Comparison of ENCODE assay signal across 1 cellular context in the genomic region with DNA sequence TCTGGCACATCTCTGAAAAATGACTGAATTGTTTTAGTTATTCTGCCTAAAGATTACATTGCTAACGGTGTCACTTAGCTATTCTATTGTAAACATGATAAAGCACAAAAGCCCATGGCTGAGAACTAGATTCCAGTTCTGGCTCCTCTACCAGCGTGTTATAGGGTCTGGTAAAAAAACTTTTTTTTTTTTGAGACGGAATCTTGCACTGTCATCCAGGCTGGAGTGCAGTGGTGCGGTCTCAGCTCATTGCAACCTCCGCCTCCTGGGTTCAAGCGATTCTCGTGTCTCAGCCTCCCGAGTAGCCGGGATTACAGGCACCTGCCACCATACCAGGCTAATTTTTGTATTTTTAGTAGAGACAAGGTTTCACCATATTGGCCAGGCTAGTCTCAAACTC.
TF ChIP-seq lines count a peak whose summit lies in the region.

No MANE protein-coding gene starts in this region.

TF ChIP-seq in K562, 482 proteins besides CTCF, POLR2A, EP300 and RAD21:
- peak; percentile 85 for TF ChIP-seq NFE2 (IDR thresholded peaks at IDR 0.05; ENCODE audit: low read depth)
- peak; percentile 69 for TF ChIP-seq MAFG (tag; conservative IDR thresholded peaks at IDR 0.05)
- TF ChIP-seq C11orf30 (IDR thresholded peaks at IDR 0.05; ENCODE audit: low read depth), result peak; percentile 78
- TF ChIP-seq MAFK (IDR thresholded peaks at IDR 0.05; ENCODE audit: low read length), result peak; percentile 36; the same call in 1 of the 2 replicates
- peak; percentile 76 for TF ChIP-seq ZNF316 (IDR thresholded peaks at IDR 0.05)
- peak; percentile 29; the same call in 1 of the 2 replicates for TF ChIP-seq SMARCA4 (IDR thresholded peaks at IDR 0.05)
- TF ChIP-seq DPF2 (IDR thresholded peaks at IDR 0.05), result 0 out of 2 replicates have a peak, but pooled peaks have one; percentile 18
- TF ChIP-seq BCOR (IDR thresholded peaks at IDR 0.05), result 0 out of 2 replicates have a peak, but pooled peaks have one; percentile 33
- peak; percentile 73 for TF ChIP-seq ZNF384 (IDR thresholded peaks at IDR 0.05; ENCODE audit: low read depth, low read length)
